8 cellular contexts compared by ENCODE assay signal in the genomic region with DNA sequence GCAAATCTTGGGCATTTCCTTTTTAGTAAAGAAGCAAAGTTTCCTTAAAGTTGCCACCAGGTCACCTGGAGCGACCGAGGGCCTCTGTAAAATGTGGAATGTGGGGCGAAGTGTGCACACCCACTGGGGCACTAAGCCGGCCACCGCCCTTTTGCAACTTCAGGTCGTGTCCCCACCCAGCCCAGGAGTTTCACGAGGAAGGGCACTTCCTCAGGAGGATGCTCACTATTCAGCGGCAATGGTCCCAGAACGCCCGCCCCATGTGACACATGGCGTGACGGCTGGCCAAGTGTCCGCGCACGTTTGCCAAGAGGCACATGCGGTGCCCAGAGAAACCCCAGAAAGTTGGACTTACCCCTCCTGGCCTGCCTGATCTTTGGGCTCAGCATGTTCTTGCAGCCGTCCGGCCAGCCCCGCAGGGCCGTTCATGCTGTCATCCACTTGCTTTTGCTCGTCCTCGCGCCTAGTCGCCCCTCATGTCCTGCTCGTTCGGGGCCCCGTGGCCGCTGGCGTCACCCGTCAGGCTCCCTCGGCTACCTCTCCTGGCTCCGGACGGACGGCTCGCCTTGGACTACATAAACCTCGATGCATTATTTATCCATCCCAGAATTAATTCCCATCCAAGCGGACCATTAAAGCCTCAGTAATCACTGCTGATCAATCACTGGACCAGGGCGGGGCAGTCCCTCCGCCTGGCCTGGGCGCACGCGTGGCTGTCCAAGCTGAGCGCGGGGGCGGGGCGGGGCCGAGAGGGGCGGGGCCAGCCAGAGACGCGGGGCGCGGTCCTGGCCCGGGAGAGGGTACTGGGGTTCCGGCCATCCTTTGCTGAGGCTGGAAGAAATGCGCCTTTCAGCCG. TPM values are rescaled to one million over a fixed set of nuclear protein-coding genes. Genes with fewer than 3 reads are reported as not detected.
DNase-seq lines count a peak whose midpoint lies in the region; ATAC-seq and TF ChIP-seq lines count a peak whose summit lies in the region.

A gene with protein sequence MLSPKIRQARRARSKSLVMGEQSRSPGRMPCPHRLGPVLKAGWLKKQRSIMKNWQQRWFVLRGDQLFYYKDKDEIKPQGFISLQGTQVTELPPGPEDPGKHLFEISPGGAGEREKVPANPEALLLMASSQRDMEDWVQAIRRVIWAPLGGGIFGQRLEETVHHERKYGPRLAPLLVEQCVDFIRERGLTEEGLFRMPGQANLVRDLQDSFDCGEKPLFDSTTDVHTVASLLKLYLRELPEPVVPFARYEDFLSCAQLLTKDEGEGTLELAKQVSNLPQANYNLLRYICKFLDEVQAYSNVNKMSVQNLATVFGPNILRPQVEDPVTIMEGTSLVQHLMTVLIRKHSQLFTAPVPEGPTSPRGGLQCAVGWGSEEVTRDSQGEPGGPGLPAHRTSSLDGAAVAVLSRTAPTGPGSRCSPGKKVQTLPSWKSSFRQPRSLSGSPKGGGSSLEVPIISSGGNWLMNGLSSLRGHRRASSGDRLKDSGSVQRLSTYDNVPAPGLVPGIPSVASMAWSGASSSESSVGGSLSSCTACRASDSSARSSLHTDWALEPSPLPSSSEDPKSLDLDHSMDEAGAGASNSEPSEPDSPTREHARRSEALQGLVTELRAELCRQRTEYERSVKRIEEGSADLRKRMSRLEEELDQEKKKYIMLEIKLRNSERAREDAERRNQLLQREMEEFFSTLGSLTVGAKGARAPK (minus strand): TSS at position 666 of the 856 bp plus-strand sequence. CDS start 277 bp downstream, at position 389.

- DNase-seq in Daoy (ENCODE audit: low read depth), result peak; percentile 73
- no peak for DNase-seq in astrocyte of the cerebellum (ENCODE audit: low read depth)
- peak; percentile 84 for DNase-seq in hepatic stellate cell (ENCODE audit: low spot score)
- DNase-seq in putamen (ENCODE audit: low spot score), result peak; percentile 57
- no peak for DNase-seq in NCI-H524 treated with DMSO at 0.1 percent for 48 hours (lab: John Stamatoyannopoulos, UW)

- TF ChIP-seq CTCF in astrocyte of the cerebellum (IDR thresholded peaks at IDR 0.05; ENCODE audit: low read depth, low read length, missing control alignments), result no peak

- ATAC-seq in HG03045 (IDR thresholded peaks at IDR 0.05; ENCODE audit: unreplicated experiment) (peak; percentile 51), HG02938 (IDR thresholded peaks at IDR 0.05; ENCODE audit: unreplicated experiment) (no peak)
- no peak for ATAC-seq in activated CD4-positive, CD25-positive, alpha-beta regulatory T cell treated with anti-CD3 and anti-CD28 coated beads, Interleukin-2, amount 50 U/mL, for 24 hours

- peak within 1 kb of the TSS; percentile 73 for H3K4me3 ChIP-seq in astrocyte of the cerebellum (ENCODE audit: low read depth, low read length)

- in situ Hi-C loops in astrocyte of the cerebellum (cut with HindIII; ENCODE audit: low sequenced_read_pairs), result no loop called here

RNA-seq across cellular contexts. Expression of the gene that starts here (rescaled TPM):
- total RNA-seq in Daoy (2014; rRNA removed; shearing (Covaris generic)), result 6.2 and 17.1 TPM in 2 replicates

Comparison
In these comparisons a context has a peak if more than half of its experiments do, and no peak if none do; other contexts are left out.
1. DNase-seq: peak in Daoy (single experiment), hepatic stellate cell (single experiment) and putamen (single experiment); none in astrocyte of the cerebellum (single experiment) and NCI-H524 treated with DMSO at 0.1 percent for 48 hours (single experiment).